Comparison of ENCODE assay signal across 12 cellular contexts in the genomic region with DNA sequence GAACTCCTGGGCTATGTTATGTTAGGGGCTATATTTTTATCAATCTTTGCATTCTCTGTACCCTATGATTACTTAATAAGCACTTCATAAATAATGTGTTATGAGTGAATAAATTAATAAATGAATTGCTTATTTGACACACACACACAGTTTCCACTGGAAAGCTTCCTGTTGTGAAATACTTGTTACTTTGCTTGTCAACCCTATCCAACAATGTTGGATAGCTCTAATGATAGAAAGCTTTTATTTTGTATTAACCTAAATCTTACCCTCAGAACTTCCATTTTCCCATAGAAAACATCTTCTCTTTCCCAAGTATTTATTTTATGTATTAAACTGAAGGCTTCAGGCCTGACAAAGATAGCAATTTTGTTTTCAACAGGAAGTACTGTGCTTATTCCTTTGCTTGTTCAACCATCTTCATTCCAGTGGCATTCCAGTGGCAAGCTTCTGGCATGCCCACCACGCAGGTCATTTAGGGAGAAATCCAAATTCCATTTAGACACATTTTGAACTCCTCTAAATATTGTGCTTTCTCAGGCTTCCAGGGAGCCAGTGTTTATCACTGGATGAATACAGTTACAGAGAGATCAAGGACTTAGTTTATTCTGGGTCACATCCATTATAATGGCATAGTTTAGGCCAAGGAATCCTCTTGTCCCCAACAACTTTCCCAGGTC.
DNase-seq lines count a peak whose midpoint lies in the region; ATAC-seq, FAIRE-seq and TF ChIP-seq lines count a peak whose summit lies in the region.
"Had no signal": no experiment of that assay in that cellular context is flagged by ENCODE, and none has a peak within 500 bp of the region (broad histone marks: within the 10 kb centered on the region; RNA-seq: fewer than 3 reads in every experiment).

No MANE protein-coding gene starts in this region.

- FAIRE-seq in keratinocyte (lab: Jason Lieb, UNC) = peak; percentile 58
- FAIRE-seq: K562 had no signal

- H3K36me3 ChIP-seq in colonic mucosa (no peaks in the 10 kb centered on the region), keratinocyte (ENCODE audit: control insufficient read depth in 2 of 2, extremely low read depth in 1 of 2, insufficient read depth in 2 of 2, low read length in 2 of 2) (no peaks in the 10 kb centered on the region), thoracic aorta (no peaks in the 10 kb centered on the region)

- no peaks in the 10 kb centered on the region for H3K27me3 ChIP-seq in colonic mucosa
- H3K27me3 ChIP-seq in keratinocyte (ENCODE audit: control insufficient read depth, extremely low read depth, insufficient read depth, low read length) = no peaks in the 10 kb centered on the region
- no peaks in the 10 kb centered on the region for H3K27me3 ChIP-seq in thoracic aorta (replicated peaks; ENCODE audit: insufficient read depth)

- no peak overlapping the region for H2AFZ ChIP-seq in keratinocyte (ENCODE audit: control insufficient read depth, low read length)

- no peak for TF ChIP-seq CTCF in colonic mucosa (IDR thresholded peaks at IDR 0.05)
- TF ChIP-seq CTCF in keratinocyte (optimal IDR thresholded peaks at IDR 0.05 in 1 of 3, IDR thresholded peaks at IDR 0.05 in 1 of 3, conservative IDR thresholded peaks at IDR 0.05 in 1 of 3; ENCODE audit: extremely low read depth in 1 of 3, insufficient read depth in 2 of 3, low read length in 3 of 3) = no peak
- no peak for TF ChIP-seq CTCF in thoracic aorta (IDR thresholded peaks at IDR 0.05)

- no peaks in the 10 kb centered on the region for H3K9me1 ChIP-seq in keratinocyte (ENCODE audit: control insufficient read depth, extremely low read depth, insufficient read depth, low read length)

- no peak overlapping the region for H3K4me3 ChIP-seq in colonic mucosa
- H3K4me3 ChIP-seq in keratinocyte (ENCODE audit: control insufficient read depth in 2 of 3, extremely low read depth in 1 of 3, insufficient read depth in 2 of 3, low read depth in 1 of 3, low read length in 3 of 3) = peak overlapping the region in 1 of 3 experiments; percentile 21
- H3K4me3 ChIP-seq in thoracic aorta = no peak overlapping the region
- H3K4me3 ChIP-seq: K562 had no signal

- peak overlapping the region; percentile 49 for H3K4me2 ChIP-seq in keratinocyte (ENCODE audit: control insufficient read depth, extremely low read depth, insufficient read depth, low read depth, low read length)

- H3K9me3 ChIP-seq in colonic mucosa (no peaks in the 10 kb centered on the region), keratinocyte (ENCODE audit: control insufficient read depth, low read depth, low read length) (no peaks in the 10 kb centered on the region), thoracic aorta (no peaks in the 10 kb centered on the region)

- dilution Hi-C loops in keratinocyte (cut with MboI; ENCODE audit: extremely low pct_ligation_motif_present, low sequenced_read_pairs) = no loop called here

- H3K9ac ChIP-seq in colonic mucosa (ENCODE audit: low read depth in 2 of 2, low read length in 2 of 2) = no peak overlapping the region
- H3K9ac ChIP-seq in keratinocyte (ENCODE audit: control insufficient read depth, extremely low read depth, insufficient read depth, low read length) = peak overlapping the region; percentile 54

- DNase-seq in LHCN-M2 (ENCODE audit: low read depth) (peak; percentile 76), colonic mucosa (no peak), keratinocyte (ENCODE audit: low read depth, low spot score) (no peak), thoracic aorta (ENCODE audit: low spot score) (no peak), NCI-H446 (lab: John Stamatoyannopoulos, UW) (no peak), occipital lobe (lab: John Stamatoyannopoulos, UW) (no peak)
- no peak for DNase-seq in stimulated activated CD4-positive, alpha-beta T cell treated with anti-CD3 and anti-CD28 coated beads, Interleukin-12 subunit alpha, Interleukin-12 subunit beta, amount 100 ng/mL, for 4 hours
- DNase-seq in stimulated activated CD4-positive, alpha-beta T cell treated with anti-CD3 and anti-CD28 coated beads, Interleukin-4, amount 100 ng/mL, for 1 hour = no peak
- DNase-seq: activated T-cell treated with anti-CD3 and anti-CD28 coated beads for 4 hours; effector memory CD8-positive, alpha-beta T cell; NCI-H748 treated with DMSO at 0.1 percent for 48 hours had no signal

- intact Hi-C loops in colonic mucosa (cut with DNase I) = no loop called here

- H3K27ac ChIP-seq in colonic mucosa (peak overlapping the region; percentile 5), keratinocyte (ENCODE audit: control insufficient read depth, insufficient read depth, low read length) (peak overlapping the region; percentile 74), thoracic aorta (peak overlapping the region; percentile 72 to 75)

- H4K20me1 ChIP-seq in keratinocyte (ENCODE audit: control insufficient read depth, extremely low read depth, insufficient read depth, low read length) = no peaks in the 10 kb centered on the region

- no peaks in the 10 kb centered on the region for H3K79me2 ChIP-seq in keratinocyte (ENCODE audit: control insufficient read depth, insufficient read depth, low read length)

- no peak for ATAC-seq in thoracic aorta (ENCODE audit: insufficient number of reproducible peaks, low FRiP score, low read depth)
- ATAC-seq: effector memory CD8-positive, alpha-beta T cell; K562 had no signal

- no peaks in the 10 kb centered on the region for H3K4me1 ChIP-seq in colonic mucosa
- H3K4me1 ChIP-seq in keratinocyte (ENCODE audit: control insufficient read depth, extremely low read depth, insufficient read depth, low read length) = peaks cover 56% of the 10 kb centered on the region
- peaks cover 42 to 65% of the 10 kb centered on the region in 2 donors for H3K4me1 ChIP-seq in thoracic aorta (ENCODE audit: control insufficient read depth in 1 of 2, low read depth in 2 of 2)

Comparison
In these comparisons a context has a peak if more than half of its experiments do, and no peak if none do; other contexts are left out.
1. H3K27ac ChIP-seq: peak in every context shown above with its lines; median percentile 74 in keratinocyte; 74 in thoracic aorta; 5 in colonic mucosa.